ENCODE assay signal across 9 cellular contexts in the genomic region with DNA sequence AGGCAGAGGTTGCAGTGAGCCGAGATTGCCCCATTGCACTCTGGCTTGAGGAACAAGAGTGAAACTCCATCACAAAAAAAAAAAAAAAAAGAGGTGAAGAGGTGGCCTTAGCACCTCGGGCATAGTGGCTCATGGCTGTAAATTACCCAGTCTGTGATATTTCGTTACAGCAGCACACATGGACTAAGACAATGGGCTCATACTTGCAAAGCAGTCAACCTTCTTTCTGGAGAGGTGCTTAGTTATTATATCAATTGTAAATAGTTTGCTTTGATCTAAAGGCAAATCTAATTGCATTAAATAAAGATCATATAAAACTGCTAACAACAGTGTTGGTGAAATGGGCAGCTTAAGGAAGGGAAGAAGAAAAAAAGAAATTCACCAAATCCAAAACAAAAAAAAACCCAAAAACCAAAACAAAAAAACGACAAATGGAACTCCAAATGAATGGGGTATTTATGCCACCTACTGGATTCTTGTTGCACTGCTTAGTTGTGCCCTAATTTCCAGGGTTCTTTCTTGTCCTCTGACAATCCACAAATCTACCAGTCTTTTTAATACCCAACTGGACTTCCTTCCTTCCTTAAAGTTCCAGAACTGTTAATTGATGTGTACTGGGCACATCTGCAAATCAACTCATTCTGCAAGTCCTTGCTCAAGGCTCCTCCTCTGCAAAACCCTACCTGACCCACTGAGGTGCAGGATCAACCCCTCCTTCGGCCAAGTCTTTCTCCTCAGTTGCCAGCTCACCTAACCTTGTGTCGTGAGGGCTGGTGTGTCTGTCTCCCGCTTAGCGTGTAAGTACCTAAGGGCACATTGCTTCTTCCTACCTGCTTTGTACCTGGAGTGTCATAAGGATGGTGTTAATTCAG. TPM values are rescaled to one million over a fixed set of nuclear protein-coding genes. Genes with fewer than 3 reads are reported as not detected.
DNase-seq lines count a peak whose midpoint lies in the region; ATAC-seq and TF ChIP-seq lines count a peak whose summit lies in the region.
"Had no signal": no experiment of that assay in that cellular context is flagged by ENCODE, and none has a peak within 500 bp of the region (broad histone marks: within the 10 kb centered on the region; RNA-seq: fewer than 3 reads in every experiment).

No MANE protein-coding gene starts in this region.

- TF ChIP-seq CTCF in fibroblast of villous mesenchyme (IDR thresholded peaks at IDR 0.05; ENCODE audit: insufficient read depth, low read depth, low read length) = peak; percentile 75

- DNase-seq in EH (ENCODE audit: low read depth) = peak; percentile 48
- DNase-seq in HT1080 (ENCODE audit: low read depth) = peak; percentile 15
- peak; percentile 54 for DNase-seq in SKM-1 treated with dmso at 0.1 percent for 144 hours (lab: John Stamatoyannopoulos, UW; ENCODE audit: unreplicated experiment)
- DNase-seq in fibroblast of villous mesenchyme (ENCODE audit: low read depth) = peak; percentile 36
- DNase-seq in pons (ENCODE audit: low spot score) = peak; percentile 46
- DNase-seq in NCI-H524 treated with DMSO at 0.1 percent for 48 hours (lab: John Stamatoyannopoulos, UW) = no peak

- H3K4me3 ChIP-seq in fibroblast of villous mesenchyme (ENCODE audit: low read depth, low read length) = no peak overlapping the region

- ATAC-seq in GM18519 (IDR thresholded peaks at IDR 0.05; ENCODE audit: low FRiP score, unreplicated experiment) (no peak), GM19023 (IDR thresholded peaks at IDR 0.05; ENCODE audit: unreplicated experiment) (no peak)

RNA-seq across cellular contexts. Expression of gene DMRT1, which starts 35.0 kb away (rescaled TPM):
- not detected in 2 replicates for total RNA-seq in HT1080 (2014; rRNA removed; shearing (Covaris generic))
- not detected in 2 replicates for polyA plus RNA-seq in HT1080 (2015; cell fraction: cytosol; rRNA removed)
- polyA plus RNA-seq in HT1080 (2015; cell fraction: nucleus; rRNA removed) = not detected in 2 replicates
- not detected in 2 replicates for total RNA-seq in fibroblast of villous mesenchyme
- total RNA-seq: skeletal muscle tissue had no signal
